ENCODE assay signal across 8 cellular contexts in the genomic region with DNA sequence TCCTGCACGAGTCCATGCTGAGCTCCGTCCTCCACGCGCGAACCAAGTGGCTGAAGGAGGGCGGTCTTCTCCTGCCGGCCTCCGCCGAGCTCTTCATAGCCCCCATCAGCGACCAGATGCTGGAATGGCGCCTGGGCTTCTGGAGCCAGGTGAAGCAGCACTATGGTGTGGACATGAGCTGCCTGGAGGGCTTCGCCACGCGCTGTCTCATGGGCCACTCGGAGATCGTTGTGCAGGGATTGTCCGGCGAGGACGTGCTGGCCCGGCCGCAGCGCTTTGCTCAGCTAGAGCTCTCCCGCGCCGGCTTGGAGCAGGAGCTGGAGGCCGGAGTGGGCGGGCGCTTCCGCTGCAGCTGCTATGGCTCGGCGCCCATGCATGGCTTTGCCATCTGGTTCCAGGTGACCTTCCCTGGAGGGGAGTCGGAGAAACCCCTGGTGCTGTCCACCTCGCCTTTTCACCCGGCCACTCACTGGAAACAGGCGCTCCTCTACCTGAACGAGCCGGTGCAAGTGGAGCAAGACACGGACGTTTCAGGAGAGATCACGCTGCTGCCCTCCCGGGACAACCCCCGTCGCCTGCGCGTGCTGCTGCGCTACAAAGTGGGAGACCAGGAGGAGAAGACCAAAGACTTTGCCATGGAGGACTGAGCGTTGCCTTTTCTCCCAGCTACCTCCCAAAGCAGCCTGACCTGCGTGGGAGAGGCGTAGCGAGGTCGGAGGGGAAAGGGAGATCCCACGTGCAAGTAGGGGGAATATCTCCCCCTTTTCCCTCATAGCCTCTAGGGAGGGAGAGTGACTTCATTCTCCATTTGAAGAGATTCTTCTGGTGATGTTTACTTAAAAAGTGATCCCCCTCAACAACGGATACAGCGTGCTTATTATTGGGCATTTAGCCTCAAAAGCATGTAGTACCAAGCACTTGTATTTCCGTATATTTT. TPM values are rescaled to one million over a fixed set of nuclear protein-coding genes. Genes with fewer than 3 reads are reported as not detected.
DNase-seq lines count a peak whose midpoint lies in the region; ATAC-seq and TF ChIP-seq lines count a peak whose summit lies in the region.

No MANE protein-coding gene starts in this region.

- 10 to 32% methylated on average over 8 to 17 of the region's 55 CpGs for WGBS in esophagus squamous epithelium, 2 donors

- H3K4me3 ChIP-seq in BJ (ENCODE audit: low read depth, low read length) = peak overlapping the region; percentile 91
- H3K4me3 ChIP-seq in esophagus squamous epithelium = peak overlapping the region; percentile 54 to 98 (median 82)

- H3K4me1 ChIP-seq in esophagus squamous epithelium = peaks cover 5 to 21% (median 12%) of the 10 kb centered on the region in 3 donors

- TF ChIP-seq POLR2A in esophagus squamous epithelium (IDR thresholded peaks at IDR 0.05) = no peak

- H3K27me3 ChIP-seq in BJ (ENCODE audit: control insufficient read depth, insufficient read depth, low read length) = no peaks in the 10 kb centered on the region
- no peaks in the 10 kb centered on the region for H3K27me3 ChIP-seq in esophagus squamous epithelium

- POLR2A ChIA-PET in BJ (lab: Charles Lee) = interaction anchor here (0.6 kb wide), 1 partner anchor 521 kb away, joined by 7 read pairs; no protein-coding TSS in a partner anchor

- peak overlapping the region; percentile 98 to 100 for H3K27ac Mint-ChIP-seq in stimulated activated naive CD8-positive, alpha-beta T cell treated with anti-CD3 and anti-CD28 coated beads, Interleukin-15, amount 100 ng/mL, for 72 hours

- H3K9me3 Mint-ChIP-seq in stimulated activated naive CD8-positive, alpha-beta T cell treated with anti-CD3 and anti-CD28 coated beads, Interleukin-15, amount 100 ng/mL, for 72 hours = no peaks in the 10 kb centered on the region

- CTCF ChIA-PET in BJ (lab: Yijun Ruan, JAX) = interaction anchor here (1.3 kb wide), 1 partner anchor 14 kb away, joined by 3 read pairs; no protein-coding TSS in a partner anchor

- TF ChIP-seq CTCF in BJ (IDR thresholded peaks at IDR 0.05; ENCODE audit: insufficient read depth, low read depth, low read length) (no peak), esophagus squamous epithelium (IDR thresholded peaks at IDR 0.05) (no peak)

- peaks cover 30% of the 10 kb centered on the region for H3K4me1 Mint-ChIP-seq in stimulated activated naive CD8-positive, alpha-beta T cell treated with anti-CD3 and anti-CD28 coated beads, Interleukin-15, amount 100 ng/mL, for 72 hours

- H3K27ac ChIP-seq in esophagus squamous epithelium = peak overlapping the region; percentile 76 to 94 (median 87)

- no peaks in the 10 kb centered on the region for H3K9me3 ChIP-seq in esophagus squamous epithelium

- no peaks in the 10 kb centered on the region for H3K36me3 ChIP-seq in BJ (ENCODE audit: control insufficient read depth, insufficient read depth, low read length)
- H3K36me3 ChIP-seq in esophagus squamous epithelium = peaks cover 0 to 16% (median 0%) of the 10 kb centered on the region in 3 donors

- intact Hi-C loops in esophagus squamous epithelium (cut with DNase I) = no loop called here

- ATAC-seq in GM19025 (IDR thresholded peaks at IDR 0.05; ENCODE audit: low read depth, unreplicated experiment) (peak; percentile 56), HG03159 (IDR thresholded peaks at IDR 0.05; ENCODE audit: unreplicated experiment) (peak; percentile 53)
- peak; percentile 71 for ATAC-seq in stimulated activated naive CD8-positive, alpha-beta T cell treated with anti-CD3 and anti-CD28 coated beads, Interleukin-15, amount 100 ng/mL, for 72 hours

- peak overlapping the region; percentile 95 for H3K4me3 Mint-ChIP-seq in stimulated activated naive CD8-positive, alpha-beta T cell treated with anti-CD3 and anti-CD28 coated beads, Interleukin-15, amount 100 ng/mL, for 72 hours

- H3K27me3 Mint-ChIP-seq in stimulated activated naive CD8-positive, alpha-beta T cell treated with anti-CD3 and anti-CD28 coated beads, Interleukin-15, amount 100 ng/mL, for 72 hours = no peaks in the 10 kb centered on the region

- DNase-seq in BJ (ENCODE audit: low read depth) (no peak), NCI-H510A treated with DMSO at 0.1 percent for 48 hours (lab: John Stamatoyannopoulos, UW) (peak; percentile 61), activated T-cell treated with anti-CD3 and anti-CD28 coated beads for 48 hours (ENCODE audit: low read depth) (peak; percentile 64), esophagus squamous epithelium (lab: John Stamatoyannopoulos, UW) (no peak), myocyte (ENCODE audit: low read depth) (peak; percentile 68)
- peak; percentile 50 to 56 for DNase-seq in stimulated activated naive CD8-positive, alpha-beta T cell treated with anti-CD3 and anti-CD28 coated beads, Interleukin-15, amount 100 ng/mL, for 72 hours

RNA-seq across cellular contexts. Expression of a gene that starts 1.0 kb away (rescaled TPM):
- 10.5 and 11.1 TPM in 2 replicates for polyA plus RNA-seq in BJ (2011; rRNA removed)
- polyA minus RNA-seq in BJ (2011; rRNA and poly(A)+ RNA removed) = 5.3 and 6.7 TPM in 2 replicates
- 10 to 100 TPM in 3 of 4 donors, 1 to 10 TPM in 1; 8.2 to 20.6 (median 13.7) TPM for total RNA-seq in esophagus squamous epithelium
- total RNA-seq in myocyte = 12.6 and 14.7 TPM in 2 replicates
- 12.2 TPM for polyA plus RNA-seq in myocyte (2012)

Comparison
In these comparisons a context has a peak if more than half of its experiments do, and no peak if none do; other contexts are left out.
1. DNase-seq: peak in NCI-H510A treated with DMSO at 0.1 percent for 48 hours (single experiment), activated T-cell treated with anti-CD3 and anti-CD28 coated beads for 48 hours (single experiment), myocyte (single experiment) and stimulated activated naive CD8-positive, alpha-beta T cell treated with anti-CD3 and anti-CD28 coated beads, Interleukin-15, amount 100 ng/mL, for 72 hours (2 of 2); none in BJ (single experiment) and esophagus squamous epithelium (single experiment).
2. Peak in every context shown above with its lines, with median percentiles within 50 percentile points of each other: ATAC-seq.